ENCODE assay signal across 8 cellular contexts in the genomic region with DNA sequence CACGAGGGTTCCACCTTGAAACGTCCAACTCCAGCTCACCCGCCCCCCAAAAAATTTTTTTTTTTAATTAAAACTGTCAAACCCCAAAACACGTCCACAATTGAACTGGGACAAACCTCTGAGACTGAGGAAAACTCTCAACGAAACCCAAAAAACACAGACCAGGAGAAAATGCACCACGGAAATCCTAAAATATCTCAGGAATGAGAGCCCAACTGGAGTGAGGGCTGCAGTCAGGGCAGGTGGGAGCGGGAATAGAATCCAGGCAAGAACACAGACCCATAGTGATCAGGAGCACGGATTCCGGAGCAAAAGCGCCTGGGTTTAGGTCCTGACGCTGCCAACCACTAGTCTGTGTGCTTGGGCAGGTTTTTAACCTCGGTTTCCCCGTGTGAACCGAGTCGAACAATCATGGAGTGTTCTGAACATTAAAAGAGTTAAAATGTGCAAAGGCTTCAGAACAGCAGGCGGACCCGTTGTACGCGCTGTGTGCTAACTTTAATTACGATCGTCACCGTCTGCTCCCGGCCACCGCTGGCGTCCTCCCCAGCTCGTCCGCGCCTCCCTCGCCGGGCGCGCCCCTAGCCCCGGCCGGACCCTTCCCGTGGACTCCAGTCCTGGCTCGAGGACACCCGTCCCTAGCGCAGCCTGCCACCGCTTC. TPM values are rescaled to one million over a fixed set of nuclear protein-coding genes. Genes with fewer than 3 reads are reported as not detected.
DNase-seq lines count a peak whose midpoint lies in the region; ATAC-seq and TF ChIP-seq lines count a peak whose summit lies in the region.

No MANE protein-coding gene starts in this region.

- peak; percentile 36 for DNase-seq in D341Med (ENCODE audit: low spot score)
- peak; percentile 28 for DNase-seq in MG63
- peak; percentile 74 for DNase-seq in astrocyte of the hippocampus (ENCODE audit: low read depth, low spot score)
- DNase-seq in smooth muscle cell (lab: John Stamatoyannopoulos, UW; ENCODE audit: unreplicated experiment): no peak
- DNase-seq in Ammon's horn (ENCODE audit: low spot score): no peak
- no peak for DNase-seq in GM13976 (ENCODE audit: low spot score)

- H3K4me1 ChIP-seq in smooth muscle cell (ENCODE audit: low read depth): peaks cover 11% of the 10 kb centered on the region

- peak overlapping the region; percentile 36 for H3K9ac ChIP-seq in smooth muscle cell (ENCODE audit: low read depth)

- peaks cover 70% of the 10 kb centered on the region for H3K79me2 ChIP-seq in smooth muscle cell (ENCODE audit: low read depth)

- in situ Hi-C loops in GM13976 (cut with MboI; ENCODE audit: low sequenced_read_pairs, unreplicated experiment): no loop called here

- peak; percentile 30 for ATAC-seq in GM21529 (IDR thresholded peaks at IDR 0.05; ENCODE audit: unreplicated experiment)

- no peaks in the 10 kb centered on the region for H3F3A ChIP-seq in smooth muscle cell (ENCODE audit: low read depth)

- WGBS in smooth muscle cell (ENCODE audit: low lambda C conversion rate): 2% methylated on average over 39 of the region's 39 CpGs

- peak overlapping the region; percentile 90 for H2AFZ ChIP-seq in smooth muscle cell (ENCODE audit: low read depth)

- TF ChIP-seq CTCF in smooth muscle cell (IDR thresholded peaks at IDR 0.05; ENCODE audit: borderline replicate concordance, insufficient read depth, poor library complexity, severe bottlenecking): no peak
- no peak for TF ChIP-seq CTCF in GM13976 (IDR thresholded peaks at IDR 0.05; ENCODE audit: borderline replicate concordance, control extremely low read depth, extremely low read depth, insufficient read depth, missing control alignments)

- H3K27me3 ChIP-seq in MG63 (no peaks in the 10 kb centered on the region), smooth muscle cell (ENCODE audit: low read depth) (peaks cover 12% of the 10 kb centered on the region)

- H3K4me2 ChIP-seq in smooth muscle cell: peak overlapping the region; percentile 95

- peaks cover 18% of the 10 kb centered on the region for H4K20me1 ChIP-seq in smooth muscle cell (ENCODE audit: low read depth)

- H3K36me3 ChIP-seq in MG63 (peaks cover 52% of the 10 kb centered on the region), smooth muscle cell (ENCODE audit: low read depth) (no peaks in the 10 kb centered on the region)

- peak overlapping the region; percentile 90 for H3K4me3 ChIP-seq in MG63
- H3K4me3 ChIP-seq in iPS-18c (ENCODE audit: insufficient read depth, low read depth, low read length): peak overlapping the region; percentile 83
- H3K4me3 ChIP-seq in smooth muscle cell: peak overlapping the region; percentile 84

- H3K27ac ChIP-seq in smooth muscle cell (ENCODE audit: low read depth): no peak overlapping the region

- H3K9me3 ChIP-seq in MG63 (peaks cover 3% of the 10 kb centered on the region), iPS-18c (ENCODE audit: control insufficient read depth, insufficient read depth, low read length) (no peaks in the 10 kb centered on the region), smooth muscle cell (replicated peaks; ENCODE audit: low read depth) (no peaks in the 10 kb centered on the region)

RNA-seq across cellular contexts. Expression of a gene that starts 0.6 kb away (rescaled TPM):
- 45.7 and 78.4 TPM in 2 replicates for total RNA-seq in MG63 (2014; rRNA removed; shearing (Covaris generic); ENCODE audit: low replicate concordance)
- 36.3 and 39.9 TPM in 2 replicates for total RNA-seq in smooth muscle cell
- polyA plus RNA-seq in smooth muscle cell: 8.0 and 22.8 TPM in 2 replicates

Comparison
In these comparisons a context has a peak if more than half of its experiments do, and no peak if none do; other contexts are left out.
1. DNase-seq: peak in D341Med (single experiment), MG63 (single experiment) and astrocyte of the hippocampus (single experiment); none in smooth muscle cell (single experiment), Ammon's horn (single experiment) and GM13976 (single experiment).
2. Peak in every context shown above with its lines, with median percentiles within 50 percentile points of each other: H3K4me3 ChIP-seq.